In the genomic region with DNA sequence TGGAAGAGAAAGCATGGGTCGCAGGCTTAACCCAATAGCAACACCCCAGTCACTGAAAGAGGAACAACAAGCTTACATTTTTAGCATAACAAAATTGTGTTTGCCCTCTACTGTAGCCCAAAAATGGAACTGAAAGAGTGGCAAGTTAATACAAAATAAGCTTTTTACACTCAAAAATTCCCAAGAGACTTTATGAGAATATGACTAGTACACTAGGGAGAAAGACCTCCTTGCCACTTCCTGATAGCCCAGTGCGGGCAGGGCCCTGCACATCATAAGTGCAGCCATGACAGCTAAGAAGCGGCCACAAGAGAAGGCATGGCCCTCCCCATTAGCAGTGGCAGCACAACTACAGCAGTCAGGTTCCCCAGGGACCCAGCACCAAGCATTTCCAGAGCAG, we compare ENCODE assay signal across 14 cellular contexts.
DNase-seq lines count a peak whose midpoint lies in the region; ATAC-seq and TF ChIP-seq lines count a peak whose summit lies in the region.
"Had no signal": no experiment of that assay in that cellular context is flagged by ENCODE, and none has a peak within 500 bp of the region (broad histone marks: within the 10 kb centered on the region; RNA-seq: fewer than 3 reads in every experiment).

No MANE protein-coding gene starts in this region.

- H3K27ac Mint-ChIP-seq in stimulated activated memory B cell treated with anti-CD40 and anti-IgM and Interleukin-4, amounts not matched to agents 10 μg/mL and 1 μg/mL and 100 μg/mL, for 72 hours: no peak overlapping the region
- no peak overlapping the region for H3K27ac Mint-ChIP-seq in chondrocyte (ENCODE audit: unreplicated experiment)
- H3K27ac Mint-ChIP-seq: GM23338, nephron, WTC11 had no signal

- no peak overlapping the region for H3K4me3 Mint-ChIP-seq in stimulated activated memory B cell treated with anti-CD40 and anti-IgM and Interleukin-4, amounts not matched to agents 10 μg/mL and 1 μg/mL and 100 μg/mL, for 72 hours
- H3K4me3 Mint-ChIP-seq in chondrocyte (ENCODE audit: unreplicated experiment): no peak overlapping the region
- H3K4me3 Mint-ChIP-seq: central memory CD8-positive, alpha-beta T cell; GM23338; nephron; WTC11 had no signal

- H3K4me3 ChIP-seq in testis: no peak overlapping the region
- H3K4me3 ChIP-seq: GM23338 had no signal

- 66 to 90% methylated on average over 3 of the region's 3 CpGs for WGBS in testis, 2 donors

- peaks cover 7% of the 10 kb centered on the region for H3K4me1 Mint-ChIP-seq in stimulated activated memory B cell treated with anti-CD40 and anti-IgM and Interleukin-4, amounts not matched to agents 10 μg/mL and 1 μg/mL and 100 μg/mL, for 72 hours
- no peaks in the 10 kb centered on the region for H3K4me1 Mint-ChIP-seq in chondrocyte (ENCODE audit: low read depth)
- H3K4me1 Mint-ChIP-seq: central memory CD8-positive, alpha-beta T cell; GM23338; nephron; WTC11 had no signal

- no peaks in the 10 kb centered on the region for H3K4me1 ChIP-seq in testis

- peaks cover 21% of the 10 kb centered on the region for H3K27me3 Mint-ChIP-seq in stimulated activated memory B cell treated with anti-CD40 and anti-IgM and Interleukin-4, amounts not matched to agents 10 μg/mL and 1 μg/mL and 100 μg/mL, for 72 hours
- peaks cover 3% of the 10 kb centered on the region for H3K27me3 Mint-ChIP-seq in chondrocyte (ENCODE audit: low read depth)
- H3K27me3 Mint-ChIP-seq: central memory CD8-positive, alpha-beta T cell had no signal

- ATAC-seq in GM19043 (IDR thresholded peaks at IDR 0.05; ENCODE audit: low read depth, unreplicated experiment) (peak; percentile 83), HG02571 (IDR thresholded peaks at IDR 0.05; ENCODE audit: unreplicated experiment) (peak; percentile 76), HG03280 (IDR thresholded peaks at IDR 0.05; ENCODE audit: unreplicated experiment) (peak; percentile 79)
- peak; percentile 94 for ATAC-seq in stimulated activated memory B cell treated with anti-CD40 and anti-IgM and Interleukin-4, amounts not matched to agents 10 μg/mL and 1 μg/mL and 100 μg/mL, for 72 hours
- ATAC-seq: GM23338, Right ventricle myocardium inferior, WTC11 had no signal

- DNase-seq in chondrocyte (ENCODE audit: low spot score): no peak
- DNase-seq in cerebellar cortex (ENCODE audit: low spot score): no peak
- no peak for DNase-seq in testis
- DNase-seq: activated effector memory CD4-positive, alpha-beta T cell treated with Interleukin-2 at 50 U/mL for 16 hours; NCI-H226 had no signal

- no peaks in the 10 kb centered on the region for H3K36me3 Mint-ChIP-seq in stimulated activated memory B cell treated with anti-CD40 and anti-IgM and Interleukin-4, amounts not matched to agents 10 μg/mL and 1 μg/mL and 100 μg/mL, for 72 hours
- peaks cover 1% of the 10 kb centered on the region for H3K36me3 Mint-ChIP-seq in chondrocyte (ENCODE audit: low read depth)

- TF ChIP-seq CTCF in chondrocyte (IDR thresholded peaks at IDR 0.05): no peak
- no peak for TF ChIP-seq CTCF in testis (IDR thresholded peaks at IDR 0.05)

- peaks cover 12% of the 10 kb centered on the region for H3K9me3 Mint-ChIP-seq in stimulated activated memory B cell treated with anti-CD40 and anti-IgM and Interleukin-4, amounts not matched to agents 10 μg/mL and 1 μg/mL and 100 μg/mL, for 72 hours
- H3K9me3 Mint-ChIP-seq in chondrocyte (ENCODE audit: low read depth): peaks cover 16% of the 10 kb centered on the region

- TF ChIP-seq POLR2A in testis (IDR thresholded peaks at IDR 0.05): no peak

- H3K9me3 ChIP-seq in testis: no peaks in the 10 kb centered on the region

- H3K27me3 ChIP-seq in testis: no peaks in the 10 kb centered on the region

- no peak overlapping the region for H3K27ac ChIP-seq in testis

- no peaks in the 10 kb centered on the region for H3K36me3 ChIP-seq in testis (ENCODE audit: low read depth, missing control alignments)

- intact Hi-C loops in testis (cut with DNase I; ENCODE audit: low total_unique reads): no loop called here
